1 cellular context compared by ENCODE assay signal in genomic region chr1:248905949-248906740, GRCh38.
TF ChIP-seq lines count a peak whose summit lies in the region.

Gene PGBD2, plus strand, starts transcription at chr1:248906235. Its CDS starts 7,628 bp downstream, at chr1:248913863.

TF ChIP-seq in HepG2, 621 proteins besides CTCF, POLR2A, EP300 and RAD21 (continued from another document):
- TF ChIP-seq AKNA (CRISPR knock-in tag; IDR thresholded peaks at IDR 0.05; ENCODE audit: borderline replicate concordance) (no peak), MATR3 (CRISPR knock-in tag; IDR thresholded peaks at IDR 0.05) (no peak), ZNF512B (CRISPR knock-in tag; IDR thresholded peaks at IDR 0.05; ENCODE audit: borderline replicate concordance) (0 out of 2 replicates have a peak, but pooled peaks have one; percentile 27), KDM1A (CRISPR knock-in tag; IDR thresholded peaks at IDR 0.05) (peak; percentile 38; the same call in 1 of the 2 replicates), SRY (CRISPR knock-in tag; IDR thresholded peaks at IDR 0.05) (peak; percentile 97), ZNF513 (CRISPR knock-in tag; conservative IDR thresholded peaks at IDR 0.05) (0 out of 2 replicates have a peak, but pooled peaks have one; percentile 77), ZNF143 (CRISPR knock-in tag; IDR thresholded peaks at IDR 0.05) (no peak; the same call in none of the 2 replicates), SALL2 (CRISPR knock-in tag; IDR thresholded peaks at IDR 0.05) (peak; percentile 95), KLF16 (CRISPR knock-in tag; IDR thresholded peaks at IDR 0.05) (peak; percentile 66 to 84; a peak in 2 of 4 replicates), FLYWCH1 (CRISPR knock-in tag; IDR thresholded peaks at IDR 0.05) (no peak), RFX3 (CRISPR knock-in tag; IDR thresholded peaks at IDR 0.05) (no peak), ZSCAN29 (CRISPR knock-in tag; conservative IDR thresholded peaks at IDR 0.05) (no peak; the same call in 1 of the 2 replicates), SRSF4 (IDR thresholded peaks at IDR 0.05; ENCODE audit: low read depth, low read length, poor library complexity, severe bottlenecking) (no peak), ZNF430 (CRISPR knock-in tag; IDR thresholded peaks at IDR 0.05) (peak; percentile 64; the same call in 1 of the 2 replicates), NFIC (IDR thresholded peaks at IDR 0.05; ENCODE audit: low read length) (no peak), ZNF383 (CRISPR knock-in tag; IDR thresholded peaks at IDR 0.05; ENCODE audit: borderline replicate concordance) (0 out of 2 replicates have a peak, but pooled peaks have one; percentile 52), KDM6A (CRISPR knock-in tag; IDR thresholded peaks at IDR 0.05; ENCODE audit: low read depth) (no peak), ZNF652 (CRISPR knock-in tag; IDR thresholded peaks at IDR 0.05; ENCODE audit: borderline replicate concordance, low read depth) (no peak), ZNF142 (CRISPR knock-in tag; IDR thresholded peaks at IDR 0.05) (peak; percentile 85; the same call in 1 of the 2 replicates), ZHX1 (CRISPR knock-in tag; IDR thresholded peaks at IDR 0.05; ENCODE audit: low read depth) (peak; percentile 52; the same call in 1 of the 2 replicates), TP53 (CRISPR knock-in tag; conservative IDR thresholded peaks at IDR 0.05) (no peak), GABPB1 (CRISPR knock-in tag; IDR thresholded peaks at IDR 0.05) (peak; percentile 85), POGK (CRISPR knock-in tag; conservative IDR thresholded peaks at IDR 0.05) (peak; percentile 98), ZNF780A (CRISPR knock-in tag; IDR thresholded peaks at IDR 0.05) (0 out of 2 replicates have a peak, but pooled peaks have one; percentile 15), MAFK (conservative IDR thresholded peaks at IDR 0.05 in 1 of 2, IDR thresholded peaks at IDR 0.05 in 1 of 2; ENCODE audit: low read length in 2 of 2) (no peak), GTF3A (CRISPR knock-in tag; conservative IDR thresholded peaks at IDR 0.05) (peak; percentile 87; the same call in 1 of the 2 replicates), SIX1 (CRISPR knock-in tag; IDR thresholded peaks at IDR 0.05; ENCODE audit: borderline replicate concordance) (no peak), ZNF253 (CRISPR knock-in tag; IDR thresholded peaks at IDR 0.05; ENCODE audit: borderline replicate concordance) (no peak), MLLT10 (CRISPR knock-in tag; IDR thresholded peaks at IDR 0.05) (no peak), REXO4 (CRISPR knock-in tag; IDR thresholded peaks at IDR 0.05; ENCODE audit: borderline replicate concordance) (no peak), ZNF543 (CRISPR knock-in tag; IDR thresholded peaks at IDR 0.05) (no peak; the same call in 1 of the 2 replicates), ZNF749 (CRISPR knock-in tag; IDR thresholded peaks at IDR 0.05; ENCODE audit: borderline replicate concordance) (peak; percentile 73; the same call in 1 of the 2 replicates), DZIP1 (CRISPR knock-in tag; IDR thresholded peaks at IDR 0.05) (peak; percentile 84; the same call in 1 of the 2 replicates)
